8 cellular contexts compared by ENCODE assay signal in genomic region chr16:67719048-67719777, GRCh38. TPM values are rescaled to one million over a fixed set of nuclear protein-coding genes. Genes with fewer than 3 reads are reported as not detected.
DNase-seq lines count a peak whose midpoint lies in the region; ATAC-seq and TF ChIP-seq lines count a peak whose summit lies in the region.

Gene GFOD2, minus strand, starts transcription at chr16:67719316. Its CDS starts 33,601 bp downstream, at chr16:67685715.

- no peaks in the 10 kb centered on the region for H3K9me2 ChIP-seq in PC-9 (ENCODE audit: insufficient read depth)

- intact Hi-C loops in PC-9 (cut with micrococcal nuclease; ENCODE audit: unreplicated experiment): loop anchor here (1.0 to 5.0 kb wide), 2 partner anchors 87 to 138 kb away; partner anchors contain the start of genes RANBP10 and TSNAXIP1

- H3K9ac ChIP-seq in muscle layer of colon (ENCODE audit: low read length): peak within 1 kb of the TSS; percentile 55

- no peaks in the 10 kb centered on the region for H3K9me3 Mint-ChIP-seq in activated T-cell treated with anti-CD3 and anti-CD28 coated beads, Interleukin-2, amount 50 U/mL, for 24 hours

- H4K20me1 ChIP-seq in PC-9 (ENCODE audit: insufficient read depth): peaks cover 6% of the 10 kb centered on the region; the same call in 1 of the 2 replicates

- BruUV-seq in PC-9 (replicated peaks; lab: Mats Ljungman, UMichigan): no TSS peak

- H3K36me3 Mint-ChIP-seq in activated T-cell treated with anti-CD3 and anti-CD28 coated beads, Interleukin-2, amount 50 U/mL, for 24 hours (ENCODE audit: low read depth): peaks cover 35% of the 10 kb centered on the region

- no peaks in the 10 kb centered on the region for H3K27me3 ChIP-seq in PC-9 (ENCODE audit: insufficient read depth, low read depth)
- no peaks in the 10 kb centered on the region for H3K27me3 ChIP-seq in esophagus (ENCODE audit: control insufficient read depth in 1 of 2, insufficient read depth in 2 of 2, low read length in 2 of 2)
- no peaks in the 10 kb centered on the region for H3K27me3 ChIP-seq in muscle layer of colon (ENCODE audit: control insufficient read depth in 1 of 2, insufficient read depth in 2 of 2, low read length in 2 of 2)

- H3K27me3 Mint-ChIP-seq in activated T-cell treated with anti-CD3 and anti-CD28 coated beads, Interleukin-2, amount 50 U/mL, for 24 hours: no peaks in the 10 kb centered on the region

- H3F3A ChIP-seq in PC-9 (ENCODE audit: insufficient read depth, low read depth): peaks cover 11% of the 10 kb centered on the region; the same call in 1 of the 2 replicates

- no peak for TF ChIP-seq CTCF in PC-9 (conservative IDR thresholded peaks at IDR 0.05)

- WGBS in esophagus, 2 donors: 0 to 1% methylated on average over 59 of the region's 59 CpGs

- H3K27ac ChIP-seq in PC-9: 0 out of 2 replicates have a peak within 1 kb of the TSS, but pooled peaks have one; percentile 4
- H3K27ac ChIP-seq in esophagus (ENCODE audit: low read depth in 2 of 2, low read length in 1 of 2): peak within 1 kb of the TSS; percentile 84 to 89
- H3K27ac ChIP-seq in muscle layer of colon (ENCODE audit: low read depth, low read length): peak within 1 kb of the TSS; percentile 87

- H3K4me3 Mint-ChIP-seq in activated T-cell treated with anti-CD3 and anti-CD28 coated beads, Interleukin-2, amount 50 U/mL, for 24 hours: peak within 1 kb of the TSS; percentile 97

- H3K27ac Mint-ChIP-seq in activated T-cell treated with anti-CD3 and anti-CD28 coated beads, Interleukin-2, amount 50 U/mL, for 24 hours: peak within 1 kb of the TSS; percentile 97

- peak; percentile 89 for DNase-seq in DMS153 (lab: John Stamatoyannopoulos, UW)
- peak; percentile 90 for DNase-seq in Jurkat, Clone E6-1 (ENCODE audit: low read depth, low spot score)
- peak; percentile 77 to 96 for DNase-seq in PC-9
- DNase-seq in activated T-cell treated with anti-CD3 and anti-CD28 coated beads, Interleukin-2, amount 50 U/mL, for 24 hours: peak; percentile 99
- peak; percentile 99 for DNase-seq in stimulated activated CD8-positive, alpha-beta memory T cell treated with anti-CD3 and anti-CD28 coated beads, Interleukin-7, amount 100 ng/mL, for 24 hours (ENCODE audit: low read depth)

- H3K9me3 ChIP-seq in PC-9 (ENCODE audit: insufficient read depth, low read depth) (no peaks in the 10 kb centered on the region), esophagus (ENCODE audit: control insufficient read depth in 2 of 2, insufficient read depth in 1 of 2, low read depth in 1 of 2, low read length in 1 of 2) (no peaks in the 10 kb centered on the region), muscle layer of colon (ENCODE audit: low read length) (no peaks in the 10 kb centered on the region)

- peak; percentile 85 for ATAC-seq in GM21576 (IDR thresholded peaks at IDR 0.05; ENCODE audit: unreplicated experiment)

- peak within 1 kb of the TSS; percentile 98 for H3K4me2 ChIP-seq in PC-9

- CTCF ChIA-PET in PC-9 (lab: Charles Lee): interaction anchor here (0.6 to 1.2 kb wide), 3 partner anchors 97 to 198 kb away, joined by 3 to 4 read pairs (median 3); no protein-coding TSS in a partner anchor

- POLR2A ChIA-PET in PC-9 (lab: Charles Lee; ENCODE audit: unreplicated experiment): interaction anchor here (0.5 to 0.6 kb wide), 5 partner anchors 43 to 568 kb away, joined by 3 to 7 read pairs (median 4); partner anchors contain the start of genes RANBP10 and TSNAXIP1

- peak within 1 kb of the TSS; percentile 89 for H2AFZ ChIP-seq in PC-9

- H3K36me3 ChIP-seq in PC-9 (ENCODE audit: low read depth) (no peaks in the 10 kb centered on the region), esophagus (ENCODE audit: control insufficient read depth in 2 of 2, insufficient read depth in 2 of 2, low read length in 1 of 2) (peaks cover 0 to 8% of the 10 kb centered on the region in 2 donors), muscle layer of colon (ENCODE audit: insufficient read depth, low read length) (no peaks in the 10 kb centered on the region)

- H3K79me2 ChIP-seq in PC-9 (ENCODE audit: low read depth): peaks cover 47% of the 10 kb centered on the region

- peak within 1 kb of the TSS; percentile 96 for H3K4me3 ChIP-seq in Jurkat, Clone E6-1 (ENCODE audit: low read length)
- H3K4me3 ChIP-seq in PC-9 (peak within 1 kb of the TSS; percentile 71), esophagus (ENCODE audit: low read depth in 1 of 2, low read length in 2 of 2) (peak within 1 kb of the TSS; percentile 94 to 96), muscle layer of colon (ENCODE audit: low read depth in 1 of 2, low read length in 2 of 2) (peak within 1 kb of the TSS; percentile 75 to 90)

- peaks cover 40% of the 10 kb centered on the region for H3K4me1 Mint-ChIP-seq in activated T-cell treated with anti-CD3 and anti-CD28 coated beads, Interleukin-2, amount 50 U/mL, for 24 hours (ENCODE audit: low read depth)

- H3K4me1 ChIP-seq in PC-9 (replicated peaks; ENCODE audit: insufficient read depth) (peaks cover 24% of the 10 kb centered on the region), esophagus (ENCODE audit: control insufficient read depth in 2 of 2, insufficient read depth in 2 of 2, low read length in 1 of 2) (peaks cover 0 to 5% of the 10 kb centered on the region in 2 donors), muscle layer of colon (ENCODE audit: insufficient read depth, low read length) (peaks cover 23% of the 10 kb centered on the region)

RNA-seq across cellular contexts. Expression of gene GFOD2, which starts in this region (rescaled TPM):
- polyA plus RNA-seq in Jurkat, Clone E6-1 (2012; ENCODE audit: insufficient read depth, insufficient read length): 16.1 TPM
- total RNA-seq in PC-9 (2021): 17.6 and 20.4 TPM in 2 replicates
- 10 to 100 TPM; 36.8 to 49.6 TPM for polyA plus RNA-seq in esophagus

Comparison
In these comparisons a context has a peak if more than half of its experiments do, and no peak if none do; other contexts are left out.
1. Peak in every context shown above with its lines: DNase-seq, ATAC-seq, H3K4me3 ChIP-seq and H3K27ac ChIP-seq.
2. H3K27ac ChIP-seq: peak in every context shown above with its lines; median percentile 87 in muscle layer of colon; 86 in esophagus; 4 in PC-9.